ENCODE assay signal across 1 cellular context in genomic region chr13:45466359-45466758, GRCh38.
TF ChIP-seq lines count a peak whose summit lies in the region.

No MANE protein-coding gene starts in this region.

TF ChIP-seq in H1, 55 proteins besides CTCF, POLR2A, EP300 and RAD21:
- TF ChIP-seq CHD2 (IDR thresholded peaks at IDR 0.05; ENCODE audit: low read length) (no peak), TAF1 (IDR thresholded peaks at IDR 0.05; ENCODE audit: low read depth, low read length) (no peak), KDM1A (IDR thresholded peaks at IDR 0.05; ENCODE audit: borderline replicate concordance, low read length) (no peak), SUZ12 (IDR thresholded peaks at IDR 0.05; ENCODE audit: low read length) (no peak), GABPA (IDR thresholded peaks at IDR 0.05; ENCODE audit: borderline replicate concordance, insufficient read depth, low read length) (no peak), YY1 (IDR thresholded peaks at IDR 0.05; ENCODE audit: low read depth, low read length) (no peak), CHD1 (IDR thresholded peaks at IDR 0.05; ENCODE audit: low read depth, low read length) (no peak), TAF7 (optimal IDR thresholded peaks at IDR 0.05; ENCODE audit: borderline replicate concordance, low read depth, low read length) (no peak), SIRT6 (IDR thresholded peaks at IDR 0.05; ENCODE audit: low read length) (no peak), ASH2L (IDR thresholded peaks at IDR 0.05; ENCODE audit: low read length) (no peak), CBX8 (IDR thresholded peaks at IDR 0.05; ENCODE audit: borderline replicate concordance, low read depth, low read length) (no peak)
- TF ChIP-seq, protein P1, sequence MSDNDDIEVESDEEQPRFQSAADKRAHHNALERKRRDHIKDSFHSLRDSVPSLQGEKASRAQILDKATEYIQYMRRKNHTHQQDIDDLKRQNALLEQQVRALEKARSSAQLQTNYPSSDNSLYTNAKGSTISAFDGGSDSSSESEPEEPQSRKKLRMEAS (IDR thresholded peaks at IDR 0.05), result no peak
